ENCODE assay signal across 8 cellular contexts in genomic region chr16:29820271-29820701, GRCh38. TPM values are rescaled to one million over a fixed set of nuclear protein-coding genes. Genes with fewer than 3 reads are reported as not detected.
DNase-seq lines count a peak whose midpoint lies in the region; ATAC-seq and TF ChIP-seq lines count a peak whose summit lies in the region.

Gene MVP, plus strand, starts transcription at chr16:29820462. Its CDS starts 10,088 bp downstream, at chr16:29830550.

- DNase-seq in GM06990 (ENCODE audit: extremely low read depth, insufficient read length), result peak; percentile 48
- peak; percentile 56 for DNase-seq in NAMALWA (ENCODE audit: low spot score)
- peak; percentile 46 to 49 for DNase-seq in activated CD4-positive, alpha-beta T cell treated with anti-CD3 and anti-CD28 coated beads for 4 hours
- peak in 1 of 3 donors; percentile 27 for DNase-seq in effector memory CD4-positive, alpha-beta T cell
- DNase-seq in mesothelial cell of epicardium (ENCODE audit: low spot score in 2 of 2, unreplicated experiment in 2 of 2), result no peak

- no peaks in the 10 kb centered on the region for H3K27me3 ChIP-seq in GM06990 (replicated peaks; ENCODE audit: control insufficient read depth, insufficient read depth, low read length)
- no peaks in the 10 kb centered on the region for H3K27me3 ChIP-seq in effector memory CD4-positive, alpha-beta T cell (replicated peaks; ENCODE audit: control insufficient read depth, insufficient read depth, low read length, poor library complexity, severe bottlenecking)

- peak within 1 kb of the TSS; percentile 62 for H3K4me3 Mint-ChIP-seq in mesothelial cell of epicardium

- H3K27me3 Mint-ChIP-seq in mesothelial cell of epicardium (ENCODE audit: low read depth), result no peaks in the 10 kb centered on the region

- TF ChIP-seq CTCF in GM06990 (IDR thresholded peaks at IDR 0.05; ENCODE audit: insufficient read depth, low read length, poor library complexity, severe bottlenecking) (no peak), mesothelial cell of epicardium (IDR thresholded peaks at IDR 0.05; ENCODE audit: unreplicated experiment) (no peak)

- peaks cover 43% of the 10 kb centered on the region for H3K4me1 Mint-ChIP-seq in mesothelial cell of epicardium

- peaks cover 6% of the 10 kb centered on the region for H3K36me3 Mint-ChIP-seq in mesothelial cell of epicardium

- ATAC-seq in GM21737 (IDR thresholded peaks at IDR 0.05; ENCODE audit: unreplicated experiment) (no peak), HG03439 (IDR thresholded peaks at IDR 0.05; ENCODE audit: unreplicated experiment) (no peak)

- H3K36me3 ChIP-seq in GM06990 (ENCODE audit: control insufficient read depth, insufficient read depth, low read length), result peaks cover 7% of the 10 kb centered on the region
- peaks cover 13% of the 10 kb centered on the region for H3K36me3 ChIP-seq in effector memory CD4-positive, alpha-beta T cell (ENCODE audit: control insufficient read depth, insufficient read depth, low read length)

- no peaks in the 10 kb centered on the region for H3K9me3 Mint-ChIP-seq in mesothelial cell of epicardium

- peak within 1 kb of the TSS; percentile 86 for H3K27ac Mint-ChIP-seq in mesothelial cell of epicardium

- H3K27ac ChIP-seq in effector memory CD4-positive, alpha-beta T cell (ENCODE audit: insufficient read depth, low read length, poor library complexity, severe bottlenecking), result peak within 1 kb of the TSS; percentile 87
- peak within 1 kb of the TSS; percentile 59 for H3K27ac ChIP-seq in temporal lobe (ENCODE audit: low read depth, low read length)

- peak within 1 kb of the TSS; percentile 88 for H3K4me3 ChIP-seq in GM06990 (replicated peaks; ENCODE audit: low read depth, low read length)
- peak within 1 kb of the TSS; percentile 57 for H3K4me3 ChIP-seq in effector memory CD4-positive, alpha-beta T cell (ENCODE audit: insufficient read depth, low read depth, low read length, poor library complexity, severe bottlenecking)

- peaks cover 64% of the 10 kb centered on the region for H3K4me1 ChIP-seq in effector memory CD4-positive, alpha-beta T cell (ENCODE audit: control insufficient read depth, insufficient read depth, low read length, poor library complexity, severe bottlenecking)

- H3K9me3 ChIP-seq in effector memory CD4-positive, alpha-beta T cell (ENCODE audit: control insufficient read depth, low read length), result no peaks in the 10 kb centered on the region

RNA-seq across cellular contexts. Expression of gene MVP, which starts in this region (rescaled TPM):
- 13.1 to 14.4 TPM (median 13.1 TPM) in 3 replicates for total RNA-seq in mesothelial cell of epicardium
- 3.9 TPM for total RNA-seq in temporal lobe

Comparison
In these comparisons a context has a peak if more than half of its experiments do, and no peak if none do; other contexts are left out.
1. DNase-seq: peak in GM06990 (single experiment), NAMALWA (single experiment) and activated CD4-positive, alpha-beta T cell treated with anti-CD3 and anti-CD28 coated beads for 4 hours (2 of 2); none in mesothelial cell of epicardium (0 of 2).